ENCODE assay signal across 2 cellular contexts in the genomic region with DNA sequence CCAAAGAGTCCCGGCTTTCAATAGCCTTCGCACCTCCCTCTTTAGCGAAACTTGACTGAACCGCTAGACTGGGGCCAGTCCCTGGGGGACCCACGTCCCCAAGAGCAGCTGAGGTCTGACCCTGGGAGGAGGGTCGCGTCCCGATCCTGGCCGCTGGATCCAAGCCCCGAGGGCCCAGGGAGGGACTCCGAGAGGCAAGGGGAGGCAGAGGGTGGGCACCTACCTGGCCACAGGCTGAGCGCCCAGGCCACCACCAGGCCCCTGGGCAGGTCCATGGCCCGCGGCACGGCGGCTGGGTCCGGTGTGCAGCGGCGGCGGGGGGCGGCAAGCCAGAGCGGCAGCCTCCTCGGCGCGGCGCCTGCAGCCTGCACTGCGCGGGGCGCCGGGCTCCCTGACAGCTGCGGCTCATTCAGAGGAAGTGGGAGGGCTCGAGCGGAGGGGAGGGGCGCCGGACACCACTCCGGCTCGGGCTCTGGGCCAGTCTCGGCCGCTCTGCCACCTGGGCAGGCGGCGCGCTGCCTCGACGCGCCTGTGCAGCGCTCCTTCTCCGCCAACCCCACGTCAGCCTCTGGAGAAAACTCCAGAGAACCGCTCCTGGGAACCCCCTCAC.
A peak's percentile ranks its signal among the peaks of the same experiment; 100 is the strongest.
TF ChIP-seq lines count a peak whose summit lies in the region.

A gene with protein sequence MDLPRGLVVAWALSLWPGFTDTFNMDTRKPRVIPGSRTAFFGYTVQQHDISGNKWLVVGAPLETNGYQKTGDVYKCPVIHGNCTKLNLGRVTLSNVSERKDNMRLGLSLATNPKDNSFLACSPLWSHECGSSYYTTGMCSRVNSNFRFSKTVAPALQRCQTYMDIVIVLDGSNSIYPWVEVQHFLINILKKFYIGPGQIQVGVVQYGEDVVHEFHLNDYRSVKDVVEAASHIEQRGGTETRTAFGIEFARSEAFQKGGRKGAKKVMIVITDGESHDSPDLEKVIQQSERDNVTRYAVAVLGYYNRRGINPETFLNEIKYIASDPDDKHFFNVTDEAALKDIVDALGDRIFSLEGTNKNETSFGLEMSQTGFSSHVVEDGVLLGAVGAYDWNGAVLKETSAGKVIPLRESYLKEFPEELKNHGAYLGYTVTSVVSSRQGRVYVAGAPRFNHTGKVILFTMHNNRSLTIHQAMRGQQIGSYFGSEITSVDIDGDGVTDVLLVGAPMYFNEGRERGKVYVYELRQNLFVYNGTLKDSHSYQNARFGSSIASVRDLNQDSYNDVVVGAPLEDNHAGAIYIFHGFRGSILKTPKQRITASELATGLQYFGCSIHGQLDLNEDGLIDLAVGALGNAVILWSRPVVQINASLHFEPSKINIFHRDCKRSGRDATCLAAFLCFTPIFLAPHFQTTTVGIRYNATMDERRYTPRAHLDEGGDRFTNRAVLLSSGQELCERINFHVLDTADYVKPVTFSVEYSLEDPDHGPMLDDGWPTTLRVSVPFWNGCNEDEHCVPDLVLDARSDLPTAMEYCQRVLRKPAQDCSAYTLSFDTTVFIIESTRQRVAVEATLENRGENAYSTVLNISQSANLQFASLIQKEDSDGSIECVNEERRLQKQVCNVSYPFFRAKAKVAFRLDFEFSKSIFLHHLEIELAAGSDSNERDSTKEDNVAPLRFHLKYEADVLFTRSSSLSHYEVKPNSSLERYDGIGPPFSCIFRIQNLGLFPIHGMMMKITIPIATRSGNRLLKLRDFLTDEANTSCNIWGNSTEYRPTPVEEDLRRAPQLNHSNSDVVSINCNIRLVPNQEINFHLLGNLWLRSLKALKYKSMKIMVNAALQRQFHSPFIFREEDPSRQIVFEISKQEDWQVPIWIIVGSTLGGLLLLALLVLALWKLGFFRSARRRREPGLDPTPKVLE (minus strand): TSS at position 372 of the 610 bp plus-strand sequence. CDS start 97 bp downstream, at position 275.

TF ChIP-seq in Ishikawa, 13 proteins besides CTCF, POLR2A, EP300 and RAD21 (continued from another document):
- TF ChIP-seq NFIC (IDR thresholded peaks at IDR 0.05), result peak; percentile 21; the same call in 1 of the 2 replicates
- no peak for TF ChIP-seq TEAD4 (IDR thresholded peaks at IDR 0.05)

TF ChIP-seq in WTC11, 78 proteins besides CTCF, POLR2A, EP300 and RAD21 (continued from another document):
- TF ChIP-seq, protein P1, sequence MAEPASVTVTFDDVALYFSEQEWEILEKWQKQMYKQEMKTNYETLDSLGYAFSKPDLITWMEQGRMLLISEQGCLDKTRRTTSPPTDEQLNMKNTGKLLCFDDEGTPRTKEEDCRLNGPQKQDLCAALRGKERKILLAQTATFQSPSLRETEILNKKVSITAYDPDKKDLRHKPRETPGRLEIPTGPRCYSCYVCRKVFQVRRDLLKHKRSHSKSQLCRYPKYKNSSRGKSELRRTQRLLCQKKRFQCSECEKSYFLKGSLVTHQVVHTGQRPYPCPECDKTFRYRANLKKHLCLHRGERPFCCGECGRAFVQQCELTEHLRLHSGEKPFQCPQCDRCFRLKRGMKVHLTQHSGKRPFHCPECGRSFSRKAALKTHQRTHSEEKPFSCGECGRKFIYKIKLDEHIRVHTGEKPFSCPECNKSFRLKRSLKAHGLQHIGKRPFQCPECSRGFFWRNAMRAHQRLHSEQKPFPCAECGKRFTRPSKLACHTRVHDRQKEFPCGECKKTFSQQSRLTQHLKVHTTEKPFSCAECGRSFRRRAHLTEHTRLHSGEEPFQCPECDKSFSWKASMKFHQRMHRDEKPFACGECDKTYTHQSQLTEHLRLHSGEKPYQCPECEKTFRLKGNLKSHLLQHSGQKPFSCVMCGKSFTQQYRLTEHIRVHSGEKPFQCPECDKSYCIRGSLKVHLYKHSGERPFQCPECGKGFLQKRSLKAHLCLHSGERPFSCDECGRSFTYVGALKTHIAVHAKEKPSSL (CRISPR knock-in tag; conservative IDR thresholded peaks at IDR 0.05), result no peak
- TF ChIP-seq, protein P2, sequence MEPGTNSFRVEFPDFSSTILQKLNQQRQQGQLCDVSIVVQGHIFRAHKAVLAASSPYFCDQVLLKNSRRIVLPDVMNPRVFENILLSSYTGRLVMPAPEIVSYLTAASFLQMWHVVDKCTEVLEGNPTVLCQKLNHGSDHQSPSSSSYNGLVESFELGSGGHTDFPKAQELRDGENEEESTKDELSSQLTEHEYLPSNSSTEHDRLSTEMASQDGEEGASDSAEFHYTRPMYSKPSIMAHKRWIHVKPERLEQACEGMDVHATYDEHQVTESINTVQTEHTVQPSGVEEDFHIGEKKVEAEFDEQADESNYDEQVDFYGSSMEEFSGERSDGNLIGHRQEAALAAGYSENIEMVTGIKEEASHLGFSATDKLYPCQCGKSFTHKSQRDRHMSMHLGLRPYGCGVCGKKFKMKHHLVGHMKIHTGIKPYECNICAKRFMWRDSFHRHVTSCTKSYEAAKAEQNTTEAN (CRISPR knock-in tag; IDR thresholded peaks at IDR 0.05), result no peak
- TF ChIP-seq FOXK1 (CRISPR knock-in tag; IDR thresholded peaks at IDR 0.05) (peak; percentile 38; the same call in 1 of the 2 replicates), ETV6 (CRISPR knock-in tag; IDR thresholded peaks at IDR 0.05) (peak; percentile 85; the same call in 1 of the 2 replicates), CREM (CRISPR knock-in tag; IDR thresholded peaks at IDR 0.05) (no peak), SP1 (CRISPR knock-in tag; conservative IDR thresholded peaks at IDR 0.05) (peak; percentile 35; the same call in 1 of the 2 replicates), ZNF138 (CRISPR knock-in tag; conservative IDR thresholded peaks at IDR 0.05) (no peak), TEAD4 (CRISPR knock-in tag; IDR thresholded peaks at IDR 0.05) (no peak), NR1H2 (CRISPR knock-in tag; IDR thresholded peaks at IDR 0.05) (no peak), ZNF423 (CRISPR knock-in tag; IDR thresholded peaks at IDR 0.05) (no peak), GTF2I (CRISPR knock-in tag; conservative IDR thresholded peaks at IDR 0.05) (no peak), ZNF232 (CRISPR knock-in tag; IDR thresholded peaks at IDR 0.05) (0 out of 2 replicates have a peak, but pooled peaks have one; percentile 50), TEAD1 (CRISPR knock-in tag; IDR thresholded peaks at IDR 0.05) (no peak), TP53 (CRISPR knock-in tag; IDR thresholded peaks at IDR 0.05) (peak; percentile 41; the same call in 1 of the 2 replicates), NFATC4 (CRISPR knock-in tag; IDR thresholded peaks at IDR 0.05) (no peak), SMAD4 (CRISPR knock-in tag; IDR thresholded peaks at IDR 0.05) (no peak), JUN (CRISPR knock-in tag; IDR thresholded peaks at IDR 0.05) (no peak), KAT7 (CRISPR knock-in tag; IDR thresholded peaks at IDR 0.05; ENCODE audit: borderline replicate concordance) (no peak), FOXJ3 (CRISPR knock-in tag; IDR thresholded peaks at IDR 0.05; ENCODE audit: borderline replicate concordance) (no peak), EMX1 (CRISPR knock-in tag; IDR thresholded peaks at IDR 0.05) (no peak), ELF4 (CRISPR knock-in tag; IDR thresholded peaks at IDR 0.05; ENCODE audit: low read depth) (no peak), NFE2L1 (CRISPR knock-in tag; IDR thresholded peaks at IDR 0.05) (no peak)
- TF ChIP-seq, protein P3, sequence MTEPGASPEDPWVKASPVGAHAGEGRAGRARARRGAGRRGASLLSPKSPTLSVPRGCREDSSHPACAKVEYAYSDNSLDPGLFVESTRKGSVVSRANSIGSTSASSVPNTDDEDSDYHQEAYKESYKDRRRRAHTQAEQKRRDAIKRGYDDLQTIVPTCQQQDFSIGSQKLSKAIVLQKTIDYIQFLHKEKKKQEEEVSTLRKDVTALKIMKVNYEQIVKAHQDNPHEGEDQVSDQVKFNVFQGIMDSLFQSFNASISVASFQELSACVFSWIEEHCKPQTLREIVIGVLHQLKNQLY (CRISPR knock-in tag; IDR thresholded peaks at IDR 0.05), result no peak
- TF ChIP-seq, protein P4, sequence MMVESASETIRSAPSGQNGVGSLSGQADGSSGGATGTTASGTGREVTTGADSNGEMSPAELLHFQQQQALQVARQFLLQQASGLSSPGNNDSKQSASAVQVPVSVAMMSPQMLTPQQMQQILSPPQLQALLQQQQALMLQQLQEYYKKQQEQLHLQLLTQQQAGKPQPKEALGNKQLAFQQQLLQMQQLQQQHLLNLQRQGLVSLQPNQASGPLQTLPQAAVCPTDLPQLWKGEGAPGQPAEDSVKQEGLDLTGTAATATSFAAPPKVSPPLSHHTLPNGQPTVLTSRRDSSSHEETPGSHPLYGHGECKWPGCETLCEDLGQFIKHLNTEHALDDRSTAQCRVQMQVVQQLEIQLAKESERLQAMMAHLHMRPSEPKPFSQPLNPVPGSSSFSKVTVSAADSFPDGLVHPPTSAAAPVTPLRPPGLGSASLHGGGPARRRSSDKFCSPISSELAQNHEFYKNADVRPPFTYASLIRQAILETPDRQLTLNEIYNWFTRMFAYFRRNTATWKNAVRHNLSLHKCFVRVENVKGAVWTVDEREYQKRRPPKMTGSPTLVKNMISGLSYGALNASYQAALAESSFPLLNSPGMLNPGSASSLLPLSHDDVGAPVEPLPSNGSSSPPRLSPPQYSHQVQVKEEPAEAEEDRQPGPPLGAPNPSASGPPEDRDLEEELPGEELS (CRISPR knock-in tag; IDR thresholded peaks at IDR 0.05), result peak; percentile 77; the same call in 1 of the 2 replicates
- TF ChIP-seq, protein P5, sequence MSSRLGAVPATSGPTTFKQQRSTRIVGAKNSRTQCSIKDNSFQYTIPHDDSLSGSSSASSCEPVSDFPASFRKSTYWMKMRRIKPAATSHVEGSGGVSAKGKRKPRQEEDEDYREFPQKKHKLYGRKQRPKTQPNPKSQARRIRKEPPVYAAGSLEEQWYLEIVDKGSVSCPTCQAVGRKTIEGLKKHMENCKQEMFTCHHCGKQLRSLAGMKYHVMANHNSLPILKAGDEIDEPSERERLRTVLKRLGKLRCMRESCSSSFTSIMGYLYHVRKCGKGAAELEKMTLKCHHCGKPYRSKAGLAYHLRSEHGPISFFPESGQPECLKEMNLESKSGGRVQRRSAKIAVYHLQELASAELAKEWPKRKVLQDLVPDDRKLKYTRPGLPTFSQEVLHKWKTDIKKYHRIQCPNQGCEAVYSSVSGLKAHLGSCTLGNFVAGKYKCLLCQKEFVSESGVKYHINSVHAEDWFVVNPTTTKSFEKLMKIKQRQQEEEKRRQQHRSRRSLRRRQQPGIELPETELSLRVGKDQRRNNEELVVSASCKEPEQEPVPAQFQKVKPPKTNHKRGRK (CRISPR knock-in tag; IDR thresholded peaks at IDR 0.05; ENCODE audit: borderline replicate concordance), result no peak
- TF ChIP-seq, protein P6, sequence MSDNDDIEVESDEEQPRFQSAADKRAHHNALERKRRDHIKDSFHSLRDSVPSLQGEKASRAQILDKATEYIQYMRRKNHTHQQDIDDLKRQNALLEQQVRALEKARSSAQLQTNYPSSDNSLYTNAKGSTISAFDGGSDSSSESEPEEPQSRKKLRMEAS (CRISPR knock-in tag; IDR thresholded peaks at IDR 0.05), result peak; percentile 52; the same call in 1 of the 2 replicates
- TF ChIP-seq, protein P7, sequence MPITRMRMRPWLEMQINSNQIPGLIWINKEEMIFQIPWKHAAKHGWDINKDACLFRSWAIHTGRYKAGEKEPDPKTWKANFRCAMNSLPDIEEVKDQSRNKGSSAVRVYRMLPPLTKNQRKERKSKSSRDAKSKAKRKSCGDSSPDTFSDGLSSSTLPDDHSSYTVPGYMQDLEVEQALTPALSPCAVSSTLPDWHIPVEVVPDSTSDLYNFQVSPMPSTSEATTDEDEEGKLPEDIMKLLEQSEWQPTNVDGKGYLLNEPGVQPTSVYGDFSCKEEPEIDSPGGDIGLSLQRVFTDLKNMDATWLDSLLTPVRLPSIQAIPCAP (CRISPR knock-in tag; IDR thresholded peaks at IDR 0.05), result peak; percentile 71; the same call in 1 of the 2 replicates
- TF ChIP-seq, protein P8, sequence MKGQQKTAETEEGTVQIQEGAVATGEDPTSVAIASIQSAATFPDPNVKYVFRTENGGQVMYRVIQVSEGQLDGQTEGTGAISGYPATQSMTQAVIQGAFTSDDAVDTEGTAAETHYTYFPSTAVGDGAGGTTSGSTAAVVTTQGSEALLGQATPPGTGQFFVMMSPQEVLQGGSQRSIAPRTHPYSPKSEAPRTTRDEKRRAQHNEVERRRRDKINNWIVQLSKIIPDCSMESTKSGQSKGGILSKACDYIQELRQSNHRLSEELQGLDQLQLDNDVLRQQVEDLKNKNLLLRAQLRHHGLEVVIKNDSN (CRISPR knock-in tag; IDR thresholded peaks at IDR 0.05), result 0 out of 2 replicates have a peak, but pooled peaks have one; percentile 18
- TF ChIP-seq, protein P9, sequence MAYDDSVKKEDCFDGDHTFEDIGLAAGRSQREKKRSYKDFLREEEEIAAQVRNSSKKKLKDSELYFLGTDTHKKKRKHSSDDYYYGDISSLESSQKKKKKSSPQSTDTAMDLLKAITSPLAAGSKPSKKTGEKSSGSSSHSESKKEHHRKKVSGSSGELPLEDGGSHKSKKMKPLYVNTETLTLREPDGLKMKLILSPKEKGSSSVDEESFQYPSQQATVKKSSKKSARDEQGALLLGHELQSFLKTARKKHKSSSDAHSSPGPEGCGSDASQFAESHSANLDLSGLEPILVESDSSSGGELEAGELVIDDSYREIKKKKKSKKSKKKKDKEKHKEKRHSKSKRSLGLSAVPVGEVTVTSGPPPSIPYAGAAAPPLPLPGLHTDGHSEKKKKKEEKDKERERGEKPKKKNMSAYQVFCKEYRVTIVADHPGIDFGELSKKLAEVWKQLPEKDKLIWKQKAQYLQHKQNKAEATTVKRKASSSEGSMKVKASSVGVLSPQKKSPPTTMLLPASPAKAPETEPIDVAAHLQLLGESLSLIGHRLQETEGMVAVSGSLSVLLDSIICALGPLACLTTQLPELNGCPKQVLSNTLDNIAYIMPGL (CRISPR knock-in tag; IDR thresholded peaks at IDR 0.05), result no peak
